ENCODE assay signal across 23 cellular contexts in genomic region chr6:84758486-84758885, GRCh38. TPM values are rescaled to one million over a fixed set of nuclear protein-coding genes. Genes with fewer than 3 reads are reported as not detected.
DNase-seq lines count a peak whose midpoint lies in the region; FAIRE-seq and TF ChIP-seq lines count a peak whose summit lies in the region.
"Had no signal": no experiment of that assay in that cellular context is flagged by ENCODE, and none has a peak within 500 bp of the region (broad histone marks: within the 10 kb centered on the region; RNA-seq: fewer than 3 reads in every experiment).

No MANE protein-coding gene starts in this region.

- no peak for TF ChIP-seq POLR2A in endothelial cell of umbilical vein (IDR thresholded peaks at IDR 0.05; ENCODE audit: low read depth, low read length)
- no peak for TF ChIP-seq POLR2A in vagina (IDR thresholded peaks at IDR 0.05)

- H3K9ac ChIP-seq in GM23248, result peak overlapping the region; percentile 95
- no peak overlapping the region for H3K9ac ChIP-seq in endothelial cell of umbilical vein (replicated peaks; ENCODE audit: extremely low read depth, insufficient read depth, low read length)
- H3K9ac ChIP-seq in subcutaneous abdominal adipose tissue (ENCODE audit: low read length in 5 of 5), result no peak overlapping the region
- H3K9ac ChIP-seq: BLaER1 treated with 17β-estradiol and CSF1 and Interleukin-3, amounts not matched to agents 10 nM and 100 nM had no signal

- H3K27ac ChIP-seq in GM23248 (0 out of 2 replicates have a peak overlapping the region, but pooled peaks have one; percentile 93), ascending aorta (peak overlapping the region; percentile 72 to 100), endothelial cell of umbilical vein (ENCODE audit: insufficient read depth, low read depth, low read length) (no peak overlapping the region), subcutaneous abdominal adipose tissue (ENCODE audit: low read depth, low read length) (peak overlapping the region; percentile 9), vagina (no peak overlapping the region)
- H3K27ac ChIP-seq: BLaER1 treated with 17β-estradiol and CSF1 and Interleukin-3, amounts not matched to agents 10 nM and 100 nM; RWPE1 had no signal

- H3K9me3 ChIP-seq in GM23248 (ENCODE audit: low read depth), result no peaks in the 10 kb centered on the region
- no peaks in the 10 kb centered on the region for H3K9me3 ChIP-seq in ascending aorta
- H3K9me3 ChIP-seq in endothelial cell of umbilical vein (replicated peaks; ENCODE audit: control insufficient read depth, insufficient read depth, low read length), result no peaks in the 10 kb centered on the region
- no peaks in the 10 kb centered on the region for H3K9me3 ChIP-seq in subcutaneous abdominal adipose tissue (ENCODE audit: control insufficient read depth in 5 of 5, low read length in 5 of 5)
- H3K9me3 ChIP-seq in vagina, result no peaks in the 10 kb centered on the region

- H3K79me2 ChIP-seq in GM23248 (ENCODE audit: insufficient read depth), result peaks cover 78% of the 10 kb centered on the region
- H3K79me2 ChIP-seq in endothelial cell of umbilical vein (ENCODE audit: control insufficient read depth, insufficient read depth, low read length), result peaks cover 71% of the 10 kb centered on the region

- H3K4me2 ChIP-seq in GM23248 (ENCODE audit: unreplicated experiment), result peak overlapping the region; percentile 93
- peak overlapping the region; percentile 97 for H3K4me2 ChIP-seq in endothelial cell of umbilical vein (ENCODE audit: insufficient read depth, low read length)
- H3K4me2 ChIP-seq: BLaER1 treated with 17β-estradiol and CSF1 and Interleukin-3, amounts not matched to agents 10 nM and 100 nM had no signal

- peak overlapping the region; percentile 11 for H2AFZ ChIP-seq in GM23248
- H2AFZ ChIP-seq in endothelial cell of umbilical vein (ENCODE audit: low read depth, low read length), result no peak overlapping the region

- no TSS peak for BruUV-seq in endothelial cell of umbilical vein (replicated peaks; lab: Mats Ljungman, UMichigan)

- intact Hi-C loops in ascending aorta (cut with DNase I) (no loop called here), endothelial cell of umbilical vein (cut with micrococcal nuclease) (no loop called here), vagina (cut with DNase I) (no loop called here)

- CTCF ChIA-PET in endothelial cell of umbilical vein (lab: Charles Lee), result interaction anchor here (0.9 to 2.8 kb wide), 7 partner anchors 10 to 565 kb away, joined by 3 to 16 read pairs (median 3); no protein-coding TSS in a partner anchor

- peaks cover 20% of the 10 kb centered on the region for H3F3A ChIP-seq in GM23248 (ENCODE audit: insufficient read depth)

- H3K27me3 ChIP-seq in GM23248 (replicated peaks; ENCODE audit: insufficient read depth), result no peaks in the 10 kb centered on the region
- H3K27me3 ChIP-seq in ascending aorta, result no peaks in the 10 kb centered on the region
- no peaks in the 10 kb centered on the region for H3K27me3 ChIP-seq in endothelial cell of umbilical vein (ENCODE audit: control insufficient read depth in 2 of 2, insufficient read depth in 2 of 2, low read length in 2 of 2)
- no peaks in the 10 kb centered on the region for H3K27me3 ChIP-seq in subcutaneous abdominal adipose tissue (ENCODE audit: control insufficient read depth in 5 of 5, insufficient read depth in 4 of 5, low read length in 5 of 5)
- H3K27me3 ChIP-seq in vagina, result no peaks in the 10 kb centered on the region

- in situ Hi-C loops in GM23248 (cut with MboI), result loop anchor here (25.0 kb wide), 2 partner anchors 729 to 871 kb away; no protein-coding TSS in a partner anchor

- dilution Hi-C loops in endothelial cell of umbilical vein (cut with MboI; ENCODE audit: extremely low pct_ligation_motif_present, low sequenced_read_pairs), result no loop called here

- POLR2A ChIA-PET in endothelial cell of umbilical vein (lab: Charles Lee), result no interaction called here

- TF ChIP-seq CTCF in ascending aorta (IDR thresholded peaks at IDR 0.05) (no peak), endothelial cell of umbilical vein (IDR thresholded peaks at IDR 0.05; ENCODE audit: extremely low read depth in 1 of 2, insufficient read depth in 1 of 2, low read depth in 1 of 2, low read length in 2 of 2) (no peak), GM10266 (IDR thresholded peaks at IDR 0.05; ENCODE audit: control insufficient read depth, insufficient read depth, low read depth, missing control alignments) (no peak), vagina (IDR thresholded peaks at IDR 0.05) (no peak)

- peak overlapping the region; percentile 91 for H3K4me3 ChIP-seq in GM23248
- peak overlapping the region in 1 of 2 donors; percentile 100 for H3K4me3 ChIP-seq in ascending aorta
- H3K4me3 ChIP-seq in endothelial cell of umbilical vein (replicated peaks in 1 of 3; ENCODE audit: insufficient read depth in 1 of 3, low read depth in 1 of 3, low read length in 3 of 3), result no peak overlapping the region
- H3K4me3 ChIP-seq in subcutaneous abdominal adipose tissue (ENCODE audit: low read depth in 1 of 5, low read length in 5 of 5), result no peak overlapping the region
- no peak overlapping the region for H3K4me3 ChIP-seq in vagina
- H3K4me3 ChIP-seq: BLaER1 treated with 17β-estradiol and CSF1 and Interleukin-3, amounts not matched to agents 10 nM and 100 nM had no signal

- no peaks in the 10 kb centered on the region for H3K9me2 ChIP-seq in GM23248 (ENCODE audit: insufficient read depth)

- H3K4me1 ChIP-seq in GM23248 (ENCODE audit: insufficient read depth) (peaks cover 37% of the 10 kb centered on the region), ascending aorta (peaks cover 0 to 33% of the 10 kb centered on the region in 2 donors), endothelial cell of umbilical vein (ENCODE audit: control insufficient read depth, extremely low read depth, insufficient read depth, low read length) (peaks cover 35% of the 10 kb centered on the region), subcutaneous abdominal adipose tissue (ENCODE audit: control insufficient read depth in 5 of 5, insufficient read depth in 5 of 5, low read length in 5 of 5) (peaks cover 0 to 31% (median 26%) of the 10 kb centered on the region in 5 donors), vagina (peaks cover 2% of the 10 kb centered on the region)
- H3K4me1 ChIP-seq: BLaER1 treated with 17β-estradiol and CSF1 and Interleukin-3, amounts not matched to agents 10 nM and 100 nM had no signal

- DNase-seq in GM23248, result no peak
- no peak for DNase-seq in ascending aorta (ENCODE audit: low spot score in 2 of 2)
- DNase-seq in endothelial cell of umbilical vein (ENCODE audit: low read depth, low spot score), result no peak
- DNase-seq in DMS53 (lab: John Stamatoyannopoulos, UW), result no peak
- DNase-seq in GM10266 (ENCODE audit: extremely low spot score), result no peak
- DNase-seq in vagina (ENCODE audit: extremely low spot score in 2 of 2), result no peak
- DNase-seq: CD8-positive, alpha-beta memory T cell; GDM1; Kasumi-1; NCI-H1694; NCI-H2081; NCI-H2171; NCI-H345; NCI-H524; NCI-H774; NK-92 treated with Interleukin-12 subunit alpha and Interleukin-12 subunit beta, amount 100 ng/mL, for 24 hours; SHP77 treated with DMSO at 0.1 percent for 48 hours had no signal

- no peaks in the 10 kb centered on the region for H3K9me1 ChIP-seq in endothelial cell of umbilical vein (replicated peaks; ENCODE audit: control insufficient read depth, extremely low read depth, insufficient read depth, low read length)

- peaks cover 33% of the 10 kb centered on the region for H3K36me3 ChIP-seq in GM23248 (ENCODE audit: low read depth)
- peaks cover 3 to 8% of the 10 kb centered on the region in 2 donors for H3K36me3 ChIP-seq in ascending aorta
- peaks cover 9% of the 10 kb centered on the region in 2 experiments for H3K36me3 ChIP-seq in endothelial cell of umbilical vein (ENCODE audit: control insufficient read depth in 2 of 2, extremely low read depth in 1 of 2, insufficient read depth in 2 of 2, low read length in 2 of 2)
- peaks cover 0 to 7% (median 0%) of the 10 kb centered on the region in 5 donors for H3K36me3 ChIP-seq in subcutaneous abdominal adipose tissue (ENCODE audit: control insufficient read depth in 5 of 5, insufficient read depth in 5 of 5, low read length in 5 of 5)
- H3K36me3 ChIP-seq in vagina, result no peaks in the 10 kb centered on the region
- H3K36me3 ChIP-seq: BLaER1 treated with 17β-estradiol and CSF1 and Interleukin-3, amounts not matched to agents 10 nM and 100 nM had no signal

- FAIRE-seq in endothelial cell of umbilical vein (lab: Jason Lieb, UNC), result no peak
- FAIRE-seq: GM19239, H1 had no signal

- H4K20me1 ChIP-seq in GM23248 (ENCODE audit: insufficient read depth) (no peaks in the 10 kb centered on the region), endothelial cell of umbilical vein (replicated peaks; ENCODE audit: control insufficient read depth, extremely low read depth, insufficient read depth, low read length) (no peaks in the 10 kb centered on the region)
- H4K20me1 ChIP-seq: BLaER1 treated with 17β-estradiol and CSF1 and Interleukin-3, amounts not matched to agents 10 nM and 100 nM had no signal

TF ChIP-seq in endothelial cell of umbilical vein, 7 proteins besides CTCF, POLR2A, EP300 and RAD21 (continues in another document):
- TF ChIP-seq MAX (IDR thresholded peaks at IDR 0.05; ENCODE audit: insufficient read depth, insufficient read length) (no peak), JUN (IDR thresholded peaks at IDR 0.05; ENCODE audit: borderline replicate concordance, insufficient read depth, insufficient read length, low read depth) (no peak), GATA2 (IDR thresholded peaks at IDR 0.05; ENCODE audit: insufficient read depth, insufficient read length, low read depth, low read length) (no peak), EZH2 (IDR thresholded peaks at IDR 0.05; ENCODE audit: borderline replicate concordance, low read depth, low read length, severe bottlenecking) (no peak), MYC (IDR thresholded peaks at IDR 0.05; ENCODE audit: low read depth, low read length) (no peak), FOS (IDR thresholded peaks at IDR 0.05; ENCODE audit: borderline replicate concordance, insufficient read depth, low read length) (no peak)

RNA-seq across cellular contexts. Expression of gene TBX18, which starts 5.9 kb away (rescaled TPM):
- total RNA-seq in GM23248 (2014; rRNA removed; shearing (Covaris generic)), result 13.5 and 16.2 TPM in 2 replicates
- polyA plus RNA-seq in GM23248 (2016; fragmentation: Nextera tagmentation; extraction: Ambion mirVana) (5.1 and 5.7 TPM in 2 replicates), endothelial cell of umbilical vein (60.5 and 61.8 TPM in 2 replicates)
- total RNA-seq in ascending aorta (81.0 TPM), endothelial cell of umbilical vein (28.4 and 35.3 TPM in 2 replicates), vagina (9.8 TPM)
- polyA plus RNA-seq in endothelial cell of umbilical vein (2011; cell fraction: cytosol; rRNA removed), result 41.4 and 42.6 TPM in 2 replicates
- polyA plus RNA-seq in endothelial cell of umbilical vein (2011; cell fraction: nucleus; rRNA removed), result 128 and 152 TPM in 2 replicates
- polyA plus RNA-seq in endothelial cell of umbilical vein (2012), result 26.0 and 31.4 TPM in 2 replicates
- polyA minus RNA-seq in endothelial cell of umbilical vein, result 124 and 125 TPM in 2 replicates
- polyA minus RNA-seq in endothelial cell of umbilical vein (2011; cell fraction: cytosol; rRNA and poly(A)+ RNA removed), result not detected
- 147 and 151 TPM in 2 replicates for polyA minus RNA-seq in endothelial cell of umbilical vein (2011; cell fraction: nucleus; rRNA and poly(A)+ RNA removed)
- total RNA-seq: CD8-positive, alpha-beta memory T cell; H1 had no signal
- polyA plus RNA-seq: CD8-positive, alpha-beta memory T cell; IgD-negative memory B cell had no signal

Comparison
In these comparisons a context has a peak if more than half of its experiments do, and no peak if none do; other contexts are left out.
1. H3K27ac ChIP-seq: peak in GM23248 (single experiment), ascending aorta (2 of 2) and subcutaneous abdominal adipose tissue (single experiment); none in endothelial cell of umbilical vein (single experiment) and vagina (single experiment).